ENCODE assay signal across 14 cellular contexts in the genomic region with DNA sequence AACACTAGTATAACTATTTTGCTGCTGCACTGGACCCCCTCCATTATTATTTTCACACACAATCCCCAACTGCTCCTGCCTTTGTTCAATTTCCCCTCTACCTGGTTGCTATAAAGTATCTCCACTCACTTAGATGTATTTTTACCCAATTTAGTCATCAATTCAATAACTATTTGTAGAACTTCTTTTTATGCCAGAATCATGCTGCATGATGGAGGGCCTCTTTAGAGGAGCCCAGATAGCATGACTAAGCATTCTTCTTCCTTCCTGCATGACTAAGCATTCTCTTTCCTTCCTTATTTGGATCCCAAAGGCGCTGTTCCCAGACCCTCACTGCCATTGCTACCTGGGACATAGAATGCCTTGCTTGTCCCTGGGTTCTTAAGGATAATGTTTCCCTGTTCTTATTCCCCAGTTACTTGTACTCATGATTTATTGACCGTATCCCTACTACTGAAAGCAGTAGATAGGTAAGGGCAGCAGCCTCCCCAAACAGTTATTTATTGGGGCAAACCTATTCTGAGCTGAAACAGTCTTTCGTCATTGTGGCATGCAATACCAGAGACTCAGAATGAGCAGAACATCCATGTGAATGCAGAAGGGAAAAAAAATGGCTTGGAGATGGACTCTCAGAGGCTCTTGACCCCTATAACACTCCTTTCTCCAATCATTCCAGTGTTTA.
DNase-seq lines count a peak whose midpoint lies in the region; ATAC-seq and TF ChIP-seq lines count a peak whose summit lies in the region.
"Had no signal": no experiment of that assay in that cellular context is flagged by ENCODE, and none has a peak within 500 bp of the region (broad histone marks: within the 10 kb centered on the region; RNA-seq: fewer than 3 reads in every experiment).

No MANE protein-coding gene starts in this region.

- TF ChIP-seq CTCF in GM13977 (IDR thresholded peaks at IDR 0.05; ENCODE audit: extremely low read depth, insufficient read depth, missing control alignments): no peak

- H3K4me3 ChIP-seq in SJSA1: no peak overlapping the region
- H3K4me3 ChIP-seq: ovary, upper lobe of right lung had no signal

- H3K27ac ChIP-seq in SJSA1: peak overlapping the region; percentile 33
- H3K27ac ChIP-seq: ovary, upper lobe of right lung had no signal

- peaks cover 15% of the 10 kb centered on the region for H3K4me1 ChIP-seq in SJSA1 (replicated peaks)
- H3K4me1 ChIP-seq: upper lobe of right lung had no signal

- in situ Hi-C loops in GM13977 (cut with MboI; ENCODE audit: low pct_unique_long_range_greater_than_20kb, low sequenced_read_pairs, unreplicated experiment): no loop called here

- H3K36me3 ChIP-seq in SJSA1: no peaks in the 10 kb centered on the region
- H3K36me3 ChIP-seq: ovary, upper lobe of right lung had no signal

- no peaks in the 10 kb centered on the region for H3K9me3 ChIP-seq in SJSA1 (replicated peaks)
- H3K9me3 ChIP-seq: ovary, upper lobe of right lung had no signal

- no peak for ATAC-seq in GM18909 (IDR thresholded peaks at IDR 0.05; ENCODE audit: poor library complexity, unreplicated experiment)
- ATAC-seq in HG02623 (IDR thresholded peaks at IDR 0.05; ENCODE audit: unreplicated experiment): no peak
- ATAC-seq: activated CD4-positive, CD25-positive, alpha-beta regulatory T cell treated with anti-CD3 and anti-CD28 coated beads, Interleukin-2, amount 50 U/mL, for 24 hours; upper lobe of right lung had no signal

- H3K27me3 ChIP-seq in SJSA1 (replicated peaks): no peaks in the 10 kb centered on the region
- H3K27me3 ChIP-seq: ovary, upper lobe of right lung had no signal

- peak; percentile 76 for DNase-seq in DMS53 (lab: John Stamatoyannopoulos, UW)
- peak; percentile 59 for DNase-seq in HCEC 1CT
- DNase-seq in SJSA1 (ENCODE audit: low read depth in 1 of 2, low spot score in 2 of 2): peak in 1 of 2 experiments; percentile 34
- DNase-seq in fibroblast of peridontal ligament (ENCODE audit: extremely low read depth): peak; percentile 43
- no peak for DNase-seq in GM13977 (ENCODE audit: low spot score)
- DNase-seq in NCI-H446 treated with DMSO at 0.1 percent for 48 hours (lab: John Stamatoyannopoulos, UW): no peak
- DNase-seq: NCI-H2107; ovary; SHP77; stimulated activated CD8-positive, alpha-beta memory T cell treated with anti-CD3 and anti-CD28 coated beads, Interleukin-4, amount 100 ng/mL, for 48 hours; upper lobe of right lung had no signal

Comparison
In these comparisons a context has a peak if more than half of its experiments do, and no peak if none do; other contexts are left out.
1. DNase-seq: peak in DMS53 (single experiment), HCEC 1CT (single experiment) and fibroblast of peridontal ligament (single experiment); none in GM13977 (single experiment) and NCI-H446 treated with DMSO at 0.1 percent for 48 hours (single experiment).